8 cellular contexts compared by ENCODE assay signal in genomic region chr11:65116370-65117205, GRCh38. TPM values are rescaled to one million over a fixed set of nuclear protein-coding genes. Genes with fewer than 3 reads are reported as not detected.
DNase-seq lines count a peak whose midpoint lies in the region; ATAC-seq and TF ChIP-seq lines count a peak whose summit lies in the region.

No MANE protein-coding gene starts in this region.

- peak; percentile 16 for ATAC-seq in CD8-positive, alpha-beta T cell
- ATAC-seq in activated CD4-positive, CD25-positive, alpha-beta regulatory T cell treated with anti-CD3 and anti-CD28 coated beads, Interleukin-2, amount 50 U/mL, for 24 hours, result peak; percentile 21 to 30
- ATAC-seq in mucosa of descending colon (peak; percentile 14), HG03139 (IDR thresholded peaks at IDR 0.05; ENCODE audit: unreplicated experiment) (no peak)

- POLR2A ChIA-PET in CD8-positive, alpha-beta T cell (lab: Charles Lee), result interaction anchor here (1.0 to 3.3 kb wide), 16 partner anchors 11 to 383 kb away, joined by 3 to 41 read pairs (median 8); partner anchors contain the start of genes ARL2, CAPN1, CDCA5 and PPP2R5B

- in situ Hi-C loops in KBM-7 (cut with MboI; ENCODE audit: low pct_unique_long_range_greater_than_20kb, low sequenced_read_pairs), result no loop called here

- H3K9me3 Mint-ChIP-seq in CD8-positive, alpha-beta T cell, result no peaks in the 10 kb centered on the region

- peaks cover 37% of the 10 kb centered on the region for H3K36me3 ChIP-seq in CD8-positive, alpha-beta T cell (ENCODE audit: insufficient read depth, low read length)
- H3K36me3 ChIP-seq in HUES6 (ENCODE audit: control insufficient read depth, insufficient read depth, low read length), result peaks cover 56% of the 10 kb centered on the region
- peaks cover 5% of the 10 kb centered on the region for H3K36me3 ChIP-seq in mucosa of descending colon (ENCODE audit: low read depth)
- H3K36me3 ChIP-seq in subcutaneous abdominal adipose tissue (ENCODE audit: control insufficient read depth in 5 of 5, insufficient read depth in 5 of 5, low read length in 5 of 5), result peaks cover 0 to 43% (median 31%) of the 10 kb centered on the region in 5 donors

- H3K9me3 ChIP-seq in CD8-positive, alpha-beta T cell (ENCODE audit: low read length), result no peaks in the 10 kb centered on the region
- H3K9me3 ChIP-seq in HUES6 (ENCODE audit: control insufficient read depth, insufficient read depth, low read depth, low read length) (no peaks in the 10 kb centered on the region), mucosa of descending colon (no peaks in the 10 kb centered on the region), subcutaneous abdominal adipose tissue (ENCODE audit: control insufficient read depth in 5 of 5, low read length in 5 of 5) (no peaks in the 10 kb centered on the region)

- peaks cover 49% of the 10 kb centered on the region for H3K4me1 ChIP-seq in CD8-positive, alpha-beta T cell (ENCODE audit: insufficient read depth, low read length)
- H3K4me1 ChIP-seq in HUES6 (ENCODE audit: control insufficient read depth, insufficient read depth, low read length) (peaks cover 19% of the 10 kb centered on the region), mucosa of descending colon (ENCODE audit: low read depth) (peaks cover 38% of the 10 kb centered on the region), subcutaneous abdominal adipose tissue (ENCODE audit: control insufficient read depth in 5 of 5, insufficient read depth in 5 of 5, low read length in 5 of 5) (peaks cover 6 to 62% (median 48%) of the 10 kb centered on the region in 5 donors)

- H3K4me3 ChIP-seq in CD8-positive, alpha-beta T cell (ENCODE audit: low read depth, low read length), result peak overlapping the region; percentile 88
- H3K4me3 ChIP-seq in HUES6 (ENCODE audit: low read depth, low read length), result peak overlapping the region; percentile 79
- H3K4me3 ChIP-seq in mucosa of descending colon, result peak overlapping the region; percentile 78
- peak overlapping the region in 4 of 5 donors; percentile 79 to 95 (median 92) for H3K4me3 ChIP-seq in subcutaneous abdominal adipose tissue (ENCODE audit: low read depth in 1 of 5, low read length in 5 of 5)

- H3K36me3 Mint-ChIP-seq in CD8-positive, alpha-beta T cell, result peaks cover 32% of the 10 kb centered on the region

- peak overlapping the region; percentile 95 for H3K27ac ChIP-seq in CD8-positive, alpha-beta T cell (ENCODE audit: low read depth, low read length)
- peak overlapping the region; percentile 81 for H3K27ac ChIP-seq in HUES6 (ENCODE audit: low read depth, low read length)
- peak overlapping the region; percentile 86 for H3K27ac ChIP-seq in subcutaneous abdominal adipose tissue (ENCODE audit: low read depth, low read length)

- CTCF ChIA-PET in CD8-positive, alpha-beta T cell (lab: Charles Lee), result interaction anchor here (1.0 to 11.8 kb wide), 5 partner anchors 13 to 271 kb away, joined by 3 to 84 read pairs (median 6); partner anchors contain the start of genes ARL2 and SYVN1

- H3K9ac ChIP-seq in HUES6 (ENCODE audit: low read length) (peak overlapping the region; percentile 87), subcutaneous abdominal adipose tissue (ENCODE audit: low read length in 5 of 5) (peak overlapping the region in 4 of 5 donors; percentile 84 to 92 (median 90))

- no peaks in the 10 kb centered on the region for H3K27me3 ChIP-seq in CD8-positive, alpha-beta T cell (ENCODE audit: insufficient read depth, low read length)
- no peaks in the 10 kb centered on the region for H3K27me3 ChIP-seq in HUES6 (ENCODE audit: control insufficient read depth, insufficient read depth, low read length)
- no peaks in the 10 kb centered on the region for H3K27me3 ChIP-seq in subcutaneous abdominal adipose tissue (ENCODE audit: control insufficient read depth in 5 of 5, insufficient read depth in 4 of 5, low read length in 5 of 5)

- H3K27me3 Mint-ChIP-seq in CD8-positive, alpha-beta T cell (ENCODE audit: low read depth), result no peaks in the 10 kb centered on the region

- peak overlapping the region; percentile 96 for H3K27ac Mint-ChIP-seq in CD8-positive, alpha-beta T cell

- peak in 6 of 7 experiments; percentile 39 to 75 (median 55) for DNase-seq in CD8-positive, alpha-beta T cell
- peak; percentile 60 for DNase-seq in dermis blood vessel endothelial cell
- DNase-seq in mucosa of descending colon, result peak; percentile 47 to 81 (median 66)
- DNase-seq in KBM-7, result no peak

- H3K4me3 Mint-ChIP-seq in CD8-positive, alpha-beta T cell, result peak overlapping the region; percentile 88

- H3K4me1 Mint-ChIP-seq in CD8-positive, alpha-beta T cell (ENCODE audit: low read depth), result peaks cover 51% of the 10 kb centered on the region

- no peak for TF ChIP-seq CTCF in CD8-positive, alpha-beta T cell (IDR thresholded peaks at IDR 0.05)
- TF ChIP-seq CTCF in mucosa of descending colon (IDR thresholded peaks at IDR 0.05), result no peak

- intact Hi-C loops in CD8-positive, alpha-beta T cell (cut with DNase I, micrococcal nuclease), result loop anchor here (1.0 to 10.0 kb wide), 13 partner anchors 18 to 342 kb away; partner anchors contain the start of genes CDCA5 (in 2 of the 2), SF1 (in 2 of the 2), VPS51 (in 2 of the 2) and ZFPL1 (in 2 of the 2)
- intact Hi-C loops in mucosa of descending colon (cut with DNase I, micrococcal nuclease), result no loop called here

RNA-seq across cellular contexts. Expression of gene ZNHIT2, which starts 0.9 kb away (rescaled TPM):
- 1 to 10 TPM; 8.9 to 9.3 TPM for total RNA-seq in CD8-positive, alpha-beta T cell
- total RNA-seq in dermis blood vessel endothelial cell (8.1 and 13.1 TPM in 2 replicates), mucosa of descending colon (1 to 10 TPM; 5.1 to 8.3 (median 6.0) TPM)

RNA-seq across cellular contexts. Expression of gene TM7SF2, which starts 4.9 kb away (rescaled TPM):
- total RNA-seq in CD8-positive, alpha-beta T cell, result 10 to 100 TPM; 20.7 to 23.8 TPM
- 25.7 and 31.4 TPM in 2 replicates for total RNA-seq in dermis blood vessel endothelial cell
- 10 to 100 TPM; 13.1 to 25.7 (median 23.6) TPM for total RNA-seq in mucosa of descending colon

RNA-seq across cellular contexts. Expression of gene FAU, which starts 5.3 kb away (rescaled TPM):
- total RNA-seq in CD8-positive, alpha-beta T cell, result 1,000 to 10,000 TPM; 1,787 to 1,833 TPM
- 180 and 316 TPM in 2 replicates for total RNA-seq in dermis blood vessel endothelial cell
- 100 to 1,000 TPM; 680 to 873 (median 705) TPM for total RNA-seq in mucosa of descending colon

RNA-seq across cellular contexts. Expression of gene MRPL49, which starts 5.5 kb away (rescaled TPM):
- total RNA-seq in CD8-positive, alpha-beta T cell, result 10 to 100 TPM; 61.3 to 62.7 TPM
- total RNA-seq in dermis blood vessel endothelial cell (51.8 and 59.2 TPM in 2 replicates), mucosa of descending colon (10 to 100 TPM; 42.6 to 48.5 (median 45.4) TPM)

RNA-seq across cellular contexts. Expression of gene SYVN1, which starts 17.7 kb away (rescaled TPM):
- total RNA-seq in CD8-positive, alpha-beta T cell, result 10 to 100 TPM; 93.0 to 95.5 TPM
- total RNA-seq in dermis blood vessel endothelial cell (19.2 and 28.2 TPM in 2 replicates), mucosa of descending colon (10 to 100 TPM; 59.7 to 62.2 (median 60.3) TPM)

Comparison
In these comparisons a context has a peak if more than half of its experiments do, and no peak if none do; other contexts are left out.
1. intact Hi-C loops: an anchor here in CD8-positive, alpha-beta T cell (1.0 to 10.0 kb wide); none called in mucosa of descending colon.